In genomic region chr19:1263198-1263597, GRCh38 we compare ENCODE assay signal across 11 cellular contexts. TPM values are rescaled to one million over a fixed set of nuclear protein-coding genes. Genes with fewer than 3 reads are reported as not detected.
A peak's percentile ranks its signal among the peaks of the same experiment; 100 is the strongest.
DNase-seq lines count a peak whose midpoint lies in the region; ATAC-seq, FAIRE-seq and TF ChIP-seq lines count a peak whose summit lies in the region.
"Had no signal": no experiment of that assay in that cellular context is flagged by ENCODE, and none has a peak within 500 bp of the region (broad histone marks: within the 10 kb centered on the region; RNA-seq: fewer than 3 reads in every experiment).

No MANE protein-coding gene starts in this region.

- H4K20me1 ChIP-seq in keratinocyte (ENCODE audit: control insufficient read depth, extremely low read depth, insufficient read depth, low read length): peaks cover 4% of the 10 kb centered on the region

- no peaks in the 10 kb centered on the region for H3K9me3 Mint-ChIP-seq in T-helper 2 cell treated with Interferon-gamma antibody and Interleukin-4, amounts not matched to agents 5 μg/mL and 100 μg/mL, for 36 hours
- H3K9me3 Mint-ChIP-seq in T-cell: no peaks in the 10 kb centered on the region

- peaks cover 3% of the 10 kb centered on the region for H3K27me3 Mint-ChIP-seq in T-helper 2 cell treated with Interferon-gamma antibody and Interleukin-4, amounts not matched to agents 5 μg/mL and 100 μg/mL, for 36 hours (ENCODE audit: low read depth)
- H3K27me3 Mint-ChIP-seq in T-cell: no peaks in the 10 kb centered on the region

- CTCF ChIA-PET in T-cell (lab: Charles Lee): interaction anchor here in 1 of 2 donors (1.5 kb wide), 1 partner anchor 19 kb away, joined by 4 read pairs; no protein-coding TSS in a partner anchor

- peaks cover 6% of the 10 kb centered on the region for H3K79me2 ChIP-seq in keratinocyte (ENCODE audit: control insufficient read depth, insufficient read depth, low read length)

- no peak for FAIRE-seq in keratinocyte (lab: Jason Lieb, UNC)
- no peak for FAIRE-seq in GM12892 (lab: Jason Lieb, UNC)
- FAIRE-seq: A204.1 had no signal

- peak overlapping the region; percentile 43 for H3K4me3 Mint-ChIP-seq in T-helper 2 cell treated with Interferon-gamma antibody and Interleukin-4, amounts not matched to agents 5 μg/mL and 100 μg/mL, for 36 hours
- H3K4me3 Mint-ChIP-seq in T-cell: peak overlapping the region in 1 of 3 donors; percentile 94

- H3K27ac Mint-ChIP-seq in T-helper 2 cell treated with Interferon-gamma antibody and Interleukin-4, amounts not matched to agents 5 μg/mL and 100 μg/mL, for 36 hours: peak overlapping the region; percentile 31
- peak overlapping the region; percentile 49 to 80 for H3K27ac Mint-ChIP-seq in T-cell

- peaks cover under 1 to 12% of the 10 kb centered on the region in 2 experiments for H3K36me3 ChIP-seq in keratinocyte (ENCODE audit: control insufficient read depth in 2 of 2, extremely low read depth in 1 of 2, insufficient read depth in 2 of 2, low read length in 2 of 2)
- peaks cover 0 to 8% (median 1%) of the 10 kb centered on the region in 6 donors for H3K36me3 ChIP-seq in spleen

- dilution Hi-C loops in keratinocyte (cut with MboI; ENCODE audit: extremely low pct_ligation_motif_present, low sequenced_read_pairs): no loop called here

- TF ChIP-seq CTCF in keratinocyte (optimal IDR thresholded peaks at IDR 0.05 in 1 of 3, IDR thresholded peaks at IDR 0.05 in 1 of 3, conservative IDR thresholded peaks at IDR 0.05 in 1 of 3; ENCODE audit: extremely low read depth in 1 of 3, insufficient read depth in 2 of 3, low read length in 3 of 3) (no peak), spleen (IDR thresholded peaks at IDR 0.05 in 8 of 11, conservative IDR thresholded peaks at IDR 0.05 in 3 of 11) (no peak)

- H3K4me2 ChIP-seq in keratinocyte (ENCODE audit: control insufficient read depth, extremely low read depth, insufficient read depth, low read depth, low read length): peak overlapping the region; percentile 96

- POLR2A ChIA-PET in T-cell (lab: Charles Lee): no interaction called here

- H2AFZ ChIP-seq in keratinocyte (ENCODE audit: control insufficient read depth, low read length): no peak overlapping the region

- H3K4me3 ChIP-seq in keratinocyte (ENCODE audit: control insufficient read depth in 2 of 3, extremely low read depth in 1 of 3, insufficient read depth in 2 of 3, low read depth in 1 of 3, low read length in 3 of 3): no peak overlapping the region
- peak overlapping the region in 3 of 8 donors; percentile 64 to 78 (median 65) for H3K4me3 ChIP-seq in spleen

- H3K36me3 Mint-ChIP-seq in T-helper 2 cell treated with Interferon-gamma antibody and Interleukin-4, amounts not matched to agents 5 μg/mL and 100 μg/mL, for 36 hours (ENCODE audit: low read depth): peaks cover 7% of the 10 kb centered on the region
- no peaks in the 10 kb centered on the region for H3K36me3 Mint-ChIP-seq in T-cell

- peaks cover 38% of the 10 kb centered on the region for H3K4me1 Mint-ChIP-seq in T-helper 2 cell treated with Interferon-gamma antibody and Interleukin-4, amounts not matched to agents 5 μg/mL and 100 μg/mL, for 36 hours (ENCODE audit: low read depth)
- H3K4me1 Mint-ChIP-seq in T-cell: peaks cover 49 to 68% (median 53%) of the 10 kb centered on the region in 3 donors

- peaks cover 2% of the 10 kb centered on the region for H3K9me1 ChIP-seq in keratinocyte (ENCODE audit: control insufficient read depth, extremely low read depth, insufficient read depth, low read length)

- DNase-seq in T-helper 2 cell treated with Interferon-gamma antibody and Interleukin-4, amounts not matched to agents 5 μg/mL and 100 μg/mL, for 36 hours (ENCODE audit: low spot score): no peak
- no peak for DNase-seq in T-helper 2 cell
- no peak for DNase-seq in T-cell
- DNase-seq in keratinocyte (ENCODE audit: low read depth, low spot score): no peak
- DNase-seq in spleen: peak; percentile 84
- no peak for DNase-seq in sciatic nerve (ENCODE audit: low spot score)
- DNase-seq in activated CD4-positive, CD25-positive, alpha-beta regulatory T cell (lab: John Stamatoyannopoulos, UW): no peak
- DNase-seq in GM12892 (ENCODE audit: insufficient read length): no peak
- DNase-seq: activated CD4-positive, alpha-beta T cell treated with anti-CD3 and anti-CD28 coated beads for 48 hours; NCI-H524 had no signal

- TF ChIP-seq POLR2A in spleen (IDR thresholded peaks at IDR 0.05) (no peak), GM12892 (IDR thresholded peaks at IDR 0.05; ENCODE audit: low read depth, low read length) (no peak)

- H3K27me3 ChIP-seq in keratinocyte (ENCODE audit: control insufficient read depth, extremely low read depth, insufficient read depth, low read length) (peaks cover 4% of the 10 kb centered on the region), spleen (replicated peaks in 1 of 7) (no peaks in the 10 kb centered on the region)

- H3K27ac ChIP-seq in keratinocyte (ENCODE audit: control insufficient read depth, insufficient read depth, low read length): no peak overlapping the region
- peak overlapping the region in 7 of 8 donors; percentile 96 to 100 (median 99) for H3K27ac ChIP-seq in spleen

- intact Hi-C loops in spleen (cut with DNase I; ENCODE audit: low total_unique reads) (no loop called here), sciatic nerve (cut with DNase I) (no loop called here)

- H3K9me3 ChIP-seq in keratinocyte (ENCODE audit: control insufficient read depth, low read depth, low read length) (no peaks in the 10 kb centered on the region), spleen (no peaks in the 10 kb centered on the region)

- peak overlapping the region; percentile 88 for H3K9ac ChIP-seq in keratinocyte (ENCODE audit: control insufficient read depth, extremely low read depth, insufficient read depth, low read length)

- 35 to 59% (median 48%) methylated on average over 4 to 5 of the region's 5 CpGs for WGBS in spleen, 5 donors

- peaks cover 65% of the 10 kb centered on the region for H3K4me1 ChIP-seq in keratinocyte (ENCODE audit: control insufficient read depth, extremely low read depth, insufficient read depth, low read length)
- H3K4me1 ChIP-seq in spleen: peaks cover 78 to 100% (median 98%) of the 10 kb centered on the region in 6 donors

- no peak for ATAC-seq in T-cell (replicated peaks in 1 of 4)
- no peak for ATAC-seq in sciatic nerve

RNA-seq across cellular contexts. Expression of gene CIRBP, which starts 5.9 kb away (rescaled TPM):
- 100 to 1,000 TPM; 477 to 682 (median 657) TPM for total RNA-seq in T-cell
- polyA plus RNA-seq in keratinocyte: 97.5 to 164 TPM (median 113 TPM) in 3 replicates
- polyA plus RNA-seq in keratinocyte (2011; ENCODE audit: low read depth): 140 TPM
- 57.4 and 107 TPM in 2 replicates for polyA plus RNA-seq in keratinocyte (2011; cell fraction: cytosol; rRNA removed)
- 226 and 247 TPM in 2 replicates for polyA plus RNA-seq in keratinocyte (2011; cell fraction: nucleus; rRNA removed)
- 130 and 149 TPM in 2 replicates for polyA plus RNA-seq in keratinocyte (2012; ENCODE audit: low replicate concordance)
- 15.5 to 48.4 TPM (median 20.1 TPM) in 3 replicates for polyA minus RNA-seq in keratinocyte
- 122 TPM for polyA minus RNA-seq in keratinocyte (2011; cell fraction: cytosol; rRNA and poly(A)+ RNA removed)
- 28.2 and 42.2 TPM in 2 replicates for polyA minus RNA-seq in keratinocyte (2011; cell fraction: nucleus; rRNA and poly(A)+ RNA removed)
- total RNA-seq in spleen: 100 to 1,000 TPM; 333 to 672 (median 514) TPM
- polyA plus RNA-seq in spleen: 100 to 1,000 TPM; 406 to 894 (median 843) TPM
- total RNA-seq in sciatic nerve: 550 TPM
- 276 TPM for polyA plus RNA-seq in GM12892 (2012; ENCODE audit: missing spikeins)

RNA-seq across cellular contexts. Expression of gene FAM174C, which starts 12.1 kb away (rescaled TPM):
- total RNA-seq in T-cell (10 to 100 TPM; 42.1 to 69.8 (median 60.4) TPM), spleen (10 to 100 TPM; 35.8 to 69.6 (median 43.9) TPM), sciatic nerve (21.4 TPM)
- polyA plus RNA-seq in keratinocyte (18.5 to 30.1 TPM (median 27.6 TPM) in 3 replicates), spleen (100 to 1,000 TPM in 1 of 3 donors, 10 to 100 TPM in 2; 82.9 to 134 (median 88.6) TPM)
- 16.5 TPM for polyA plus RNA-seq in keratinocyte (2011; ENCODE audit: low read depth)
- polyA plus RNA-seq in keratinocyte (2011; cell fraction: cytosol; rRNA removed): 23.5 and 65.8 TPM in 2 replicates
- polyA plus RNA-seq in keratinocyte (2011; cell fraction: nucleus; rRNA removed): 16.3 and 21.3 TPM in 2 replicates
- polyA plus RNA-seq in keratinocyte (2012; ENCODE audit: low replicate concordance): 45.3 and 60.9 TPM in 2 replicates
- 7.1 to 15.1 TPM (median 8.0 TPM) in 3 replicates for polyA minus RNA-seq in keratinocyte
- polyA minus RNA-seq in keratinocyte (2011; cell fraction: cytosol; rRNA and poly(A)+ RNA removed): 49.3 TPM
- 3.1 and 5.0 TPM in 2 replicates for polyA minus RNA-seq in keratinocyte (2011; cell fraction: nucleus; rRNA and poly(A)+ RNA removed)
- polyA plus RNA-seq in GM12892 (2012; ENCODE audit: missing spikeins): 20.2 TPM

RNA-seq across cellular contexts. Expression of gene MIDN, which starts 14.8 kb away (rescaled TPM):
- total RNA-seq in T-cell (100 to 1,000 TPM in 1 of 5 donors, 10 to 100 TPM in 4; 54.0 to 161 (median 66.9) TPM), spleen (100 to 1,000 TPM in 4 of 7 donors, 10 to 100 TPM in 3; 42.1 to 223 (median 138) TPM), sciatic nerve (117 TPM)
- polyA plus RNA-seq in keratinocyte (4.7 to 14.1 TPM (median 6.8 TPM) in 3 replicates), spleen (10 to 100 TPM; 16.5 to 48.9 (median 19.1) TPM)
- polyA plus RNA-seq in keratinocyte (2011; ENCODE audit: low read depth): 9.3 TPM
- 3.8 and 6.9 TPM in 2 replicates for polyA plus RNA-seq in keratinocyte (2011; cell fraction: cytosol; rRNA removed)
- 23.5 and 31.4 TPM in 2 replicates for polyA plus RNA-seq in keratinocyte (2011; cell fraction: nucleus; rRNA removed)
- 23.0 and 30.3 TPM in 2 replicates for polyA plus RNA-seq in keratinocyte (2012; ENCODE audit: low replicate concordance)
- 5.9 to 26.1 TPM (median 6.6 TPM) in 3 replicates for polyA minus RNA-seq in keratinocyte
- polyA minus RNA-seq in keratinocyte (2011; cell fraction: cytosol; rRNA and poly(A)+ RNA removed): 44.9 TPM
- polyA minus RNA-seq in keratinocyte (2011; cell fraction: nucleus; rRNA and poly(A)+ RNA removed): 31.4 and 35.8 TPM in 2 replicates
- 8.9 TPM for polyA plus RNA-seq in GM12892 (2012; ENCODE audit: missing spikeins)

RNA-seq across cellular contexts. Expression of gene ATP5F1D, which starts 21.6 kb away (rescaled TPM):
- total RNA-seq in T-cell (100 to 1,000 TPM; 117 to 233 (median 155) TPM), spleen (100 to 1,000 TPM in 4 of 7 donors, 10 to 100 TPM in 3; 49.1 to 131 (median 102) TPM), sciatic nerve (90.9 TPM)
- polyA plus RNA-seq in keratinocyte (51.3 to 95.4 TPM (median 80.0 TPM) in 3 replicates), spleen (100 to 1,000 TPM; 164 to 166 (median 165) TPM)
- 74.6 TPM for polyA plus RNA-seq in keratinocyte (2011; ENCODE audit: low read depth)
- polyA plus RNA-seq in keratinocyte (2011; cell fraction: cytosol; rRNA removed): 33.2 and 137 TPM in 2 replicates
- polyA plus RNA-seq in keratinocyte (2011; cell fraction: nucleus; rRNA removed): 27.1 and 36.2 TPM in 2 replicates
- polyA plus RNA-seq in keratinocyte (2012; ENCODE audit: low replicate concordance): 91.2 and 205 TPM in 2 replicates
- 23.4 to 39.5 TPM (median 25.4 TPM) in 3 replicates for polyA minus RNA-seq in keratinocyte
- polyA minus RNA-seq in keratinocyte (2011; cell fraction: cytosol; rRNA and poly(A)+ RNA removed): 297 TPM
- polyA minus RNA-seq in keratinocyte (2011; cell fraction: nucleus; rRNA and poly(A)+ RNA removed): 29.9 and 36.3 TPM in 2 replicates
- polyA plus RNA-seq in GM12892 (2012; ENCODE audit: missing spikeins): 63.3 TPM

RNA-seq across cellular contexts. Expression of gene EFNA2, which starts 22.5 kb away (rescaled TPM):
- total RNA-seq in T-cell (under 1 TPM in 1 of 5 donors, not detected in 4; 0.38 TPM), spleen (not detected), sciatic nerve (not detected)
- polyA plus RNA-seq in keratinocyte (not detected in 3 replicates), spleen (not detected)
- not detected for polyA plus RNA-seq in keratinocyte (2011; ENCODE audit: low read depth)
- polyA plus RNA-seq in keratinocyte (2011; cell fraction: cytosol; rRNA removed): not detected in 2 replicates
- polyA plus RNA-seq in keratinocyte (2011; cell fraction: nucleus; rRNA removed): not detected in 2 replicates
- not detected in 2 replicates for polyA plus RNA-seq in keratinocyte (2012; ENCODE audit: low replicate concordance)
- not detected in 3 replicates for polyA minus RNA-seq in keratinocyte
- polyA minus RNA-seq in keratinocyte (2011; cell fraction: cytosol; rRNA and poly(A)+ RNA removed): not detected
- polyA minus RNA-seq in keratinocyte (2011; cell fraction: nucleus; rRNA and poly(A)+ RNA removed): 0.53 TPM in 1 of 2 replicates, not detected in the other
- polyA plus RNA-seq in GM12892 (2012; ENCODE audit: missing spikeins): not detected
